In genomic region chr11:46143049-46143806, GRCh38 we compare ENCODE assay signal across 22 cellular contexts. TPM values are rescaled to one million over a fixed set of nuclear protein-coding genes. Genes with fewer than 3 reads are reported as not detected.
A peak's percentile ranks its signal among the peaks of the same experiment; 100 is the strongest.
DNase-seq lines count a peak whose midpoint lies in the region; ATAC-seq, FAIRE-seq and TF ChIP-seq lines count a peak whose summit lies in the region.
"Had no signal": no experiment of that assay in that cellular context is flagged by ENCODE, and none has a peak within 500 bp of the region (broad histone marks: within the 10 kb centered on the region; RNA-seq: fewer than 3 reads in every experiment).

No MANE protein-coding gene starts in this region.

- no peak overlapping the region for H3K14ac ChIP-seq in H1 (ENCODE audit: insufficient read length)
- H3K14ac ChIP-seq in mesenchymal stem cell (ENCODE audit: low read length in 2 of 2) = no peak overlapping the region

- POLR2A ChIA-PET in H1 (lab: Charles Lee; ENCODE audit: partially characterized antibody) = interaction anchor here (0.6 to 1.7 kb wide), 4 partner anchors 18 to 100 kb away, joined by 3 to 8 read pairs (median 4); no protein-coding TSS in a partner anchor

- no peak for TF ChIP-seq RAD21 in H1 (IDR thresholded peaks at IDR 0.05 in 1 of 2, conservative IDR thresholded peaks at IDR 0.05 in 1 of 2; ENCODE audit: low read depth in 2 of 2, low read length in 2 of 2)

- no peak for FAIRE-seq in H1 (lab: Jason Lieb, UNC)
- FAIRE-seq: A204.1, D721Med, G401.6, GM12891, K562 had no signal

- H2BK5ac ChIP-seq in H1 (ENCODE audit: low read depth, low read length) = no peak overlapping the region
- no peak overlapping the region for H2BK5ac ChIP-seq in mesenchymal stem cell (ENCODE audit: low read depth, low read length, poor library complexity, severe bottlenecking)

- WGBS in H1 (ENCODE audit: extremely low coverage in 1 of 2, insufficient coverage in 1 of 2, insufficient read length in 1 of 2, insufficient replicate concordance in 2 of 2, low coverage in 1 of 2, low lambda C conversion rate in 2 of 2, missing lambda C conversion rate in 1 of 2), 2 experiments = 96% methylated on average over 22 of the region's 31 CpGs; no CpG with 5 or more reads in 1 of the 2 experiments
- WGBS in mesenchymal stem cell = 91% methylated on average over 31 of the region's 31 CpGs
- 83 to 85% methylated on average over 31 of the region's 31 CpGs for WGBS in heart right ventricle, 2 donors

- no peak overlapping the region for H3K27ac Mint-ChIP-seq in GM23338
- H3K27ac Mint-ChIP-seq: CD4-positive, CD25-positive, alpha-beta regulatory T cell had no signal

- H2BK15ac ChIP-seq in H1 (ENCODE audit: low read length) (no peak overlapping the region), mesenchymal stem cell (ENCODE audit: low read depth, poor library complexity, severe bottlenecking) (no peak overlapping the region)

- no peaks in the 10 kb centered on the region for H4K20me1 ChIP-seq in GM23338 (replicated peaks; ENCODE audit: insufficient read depth)
- H4K20me1 ChIP-seq in H1 (replicated peaks in 1 of 2; ENCODE audit: control insufficient read depth in 1 of 2, insufficient read depth in 2 of 2, low read length in 2 of 2) = no peaks in the 10 kb centered on the region
- H4K20me1 ChIP-seq in osteoblast (ENCODE audit: insufficient read depth, low read length) = no peaks in the 10 kb centered on the region

- no peak overlapping the region for H3K9ac ChIP-seq in H1 (replicated peaks in 1 of 4; ENCODE audit: extremely low read depth in 1 of 4, low read depth in 3 of 4, low read length in 3 of 4)
- H3K9ac ChIP-seq in mesenchymal stem cell (ENCODE audit: low read length) = no peak overlapping the region

- no peak overlapping the region for H3K23ac ChIP-seq in H1 (ENCODE audit: insufficient read length)
- H3K23ac ChIP-seq in mesenchymal stem cell (ENCODE audit: low read length in 2 of 2) = peak overlapping the region in 1 of 2 experiments; percentile 60

- peak; percentile 34 for DNase-seq in GM23338 (ENCODE audit: low spot score)
- DNase-seq in H1 (ENCODE audit: low read depth in 1 of 2, low spot score in 2 of 2) = no peak
- DNase-seq in mesenchymal stem cell = no peak
- DNase-seq in osteoblast (ENCODE audit: insufficient read length, low spot score, missing footprints) = peak; percentile 37
- DNase-seq in A172 (ENCODE audit: low spot score) = no peak
- no peak for DNase-seq in T-helper 9 cell
- no peak for DNase-seq in NCI-H226
- no peak for DNase-seq in heart right ventricle
- DNase-seq: ACHN; BE2C; C1 segment of cervical spinal cord; CD4-positive, CD25-positive, alpha-beta regulatory T cell; CD8-positive, alpha-beta memory T cell; COR-L47; GOT3; IMR-90 had no signal

- peak; percentile 78 for ATAC-seq in GM23338
- no peak for ATAC-seq in heart right ventricle
- ATAC-seq: K562 had no signal

- H2BK12ac ChIP-seq in H1 (ENCODE audit: low read depth, low read length) (0 out of 2 replicates have a peak overlapping the region, but pooled peaks have one; percentile 50), mesenchymal stem cell (ENCODE audit: low read length in 2 of 2) (no peak overlapping the region)

- H3K18ac ChIP-seq in H1 (ENCODE audit: extremely low read depth, low read length) (no peak overlapping the region), mesenchymal stem cell (ENCODE audit: low read depth in 1 of 2, low read length in 2 of 2) (no peak overlapping the region)

- H3K4me3 ChIP-seq in GM23338 = no peak overlapping the region
- H3K4me3 ChIP-seq in H1 (ENCODE audit: extremely low read depth in 1 of 4, insufficient read depth in 2 of 4, low read depth in 3 of 4, low read length in 4 of 4) = no peak overlapping the region
- H3K4me3 ChIP-seq in mesenchymal stem cell (ENCODE audit: insufficient read depth in 1 of 2, low read depth in 1 of 2, low read length in 2 of 2) = no peak overlapping the region
- no peak overlapping the region for H3K4me3 ChIP-seq in osteoblast (ENCODE audit: insufficient read depth, low read length)
- H3K4me3 ChIP-seq in heart right ventricle = no peak overlapping the region
- H3K4me3 ChIP-seq: HAP-1, K562 had no signal

- no peak overlapping the region for H3K27ac ChIP-seq in GM23338 (ENCODE audit: low read depth)
- H3K27ac ChIP-seq in H1 (ENCODE audit: low read depth, low read length) = no peak overlapping the region
- H3K27ac ChIP-seq in mesenchymal stem cell (ENCODE audit: low read length, poor library complexity, severe bottlenecking) = no peak overlapping the region
- no peak overlapping the region for H3K27ac ChIP-seq in osteoblast (ENCODE audit: low read depth, low read length)
- H3K27ac ChIP-seq in heart right ventricle = no peak overlapping the region

- H4K91ac ChIP-seq in H1 (replicated peaks; ENCODE audit: insufficient read length, low read length) (no peak overlapping the region), mesenchymal stem cell (ENCODE audit: low read length) (peak overlapping the region; percentile 56)

- no peaks in the 10 kb centered on the region for H3K4me1 Mint-ChIP-seq in GM23338
- H3K4me1 Mint-ChIP-seq: CD4-positive, CD25-positive, alpha-beta regulatory T cell; CD8-positive, alpha-beta memory T cell had no signal

- no peak overlapping the region for H4K5ac ChIP-seq in H1 (ENCODE audit: insufficient read length, low read depth, low read length)

- H3K23me2 ChIP-seq in H1 (ENCODE audit: low read depth, low read length) = no peaks in the 10 kb centered on the region

- no peak overlapping the region for H3K4me3 Mint-ChIP-seq in GM23338
- H3K4me3 Mint-ChIP-seq: CD4-positive, CD25-positive, alpha-beta regulatory T cell; CD8-positive, alpha-beta memory T cell had no signal

- H3K9me3 Mint-ChIP-seq in GM23338 = no peaks in the 10 kb centered on the region
- H3K9me3 Mint-ChIP-seq: CD4-positive, CD25-positive, alpha-beta regulatory T cell; CD8-positive, alpha-beta memory T cell had no signal

- peaks cover 5% of the 10 kb centered on the region for H3K27me3 Mint-ChIP-seq in GM23338 (ENCODE audit: insufficient read depth, low read depth, poor library complexity)

- CTCF ChIA-PET in H1 (lab: Charles Lee; ENCODE audit: partially characterized antibody) = interaction anchor here (0.9 to 1.8 kb wide), 2 partner anchors 9 to 17 kb away, joined by 3 to 6 read pairs; no protein-coding TSS in a partner anchor

- TF ChIP-seq EP300 in H1 (IDR thresholded peaks at IDR 0.05; ENCODE audit: borderline replicate concordance in 1 of 2, low read depth in 2 of 2, low read length in 2 of 2) = no peak

- H3K4ac ChIP-seq in H1 (replicated peaks; ENCODE audit: insufficient read length, low read depth, low read length) (no peak overlapping the region), mesenchymal stem cell (ENCODE audit: low read depth in 1 of 2, low read length in 2 of 2) (no peak overlapping the region)

- no peaks in the 10 kb centered on the region for H3K79me2 ChIP-seq in GM23338 (replicated peaks; ENCODE audit: insufficient read depth)
- H3K79me2 ChIP-seq in H1 (ENCODE audit: control insufficient read depth in 1 of 2, insufficient read depth in 2 of 2, low read length in 2 of 2) = no peaks in the 10 kb centered on the region
- no peaks in the 10 kb centered on the region for H3K79me2 ChIP-seq in osteoblast (ENCODE audit: insufficient read depth, low read length)

- H3K9me2 ChIP-seq in GM23338 (ENCODE audit: insufficient read depth) = peaks cover 8% of the 10 kb centered on the region

- H3K27me3 ChIP-seq in GM23338 (ENCODE audit: insufficient read depth) = no peaks in the 10 kb centered on the region
- H3K27me3 ChIP-seq in H1 (replicated peaks in 1 of 4; ENCODE audit: control insufficient read depth in 3 of 4, extremely low read depth in 1 of 4, insufficient read depth in 3 of 4, low read length in 3 of 4) = no peaks in the 10 kb centered on the region
- peaks cover 0 to 3% of the 10 kb centered on the region in 2 experiments for H3K27me3 ChIP-seq in mesenchymal stem cell (ENCODE audit: control insufficient read depth in 1 of 2, insufficient read depth in 1 of 2, low read length in 2 of 2)
- peaks cover under 1% of the 10 kb centered on the region for H3K27me3 ChIP-seq in osteoblast (ENCODE audit: insufficient read depth, low read length)
- H3K27me3 ChIP-seq in heart right ventricle = peaks cover 0 to 28% (median 12%) of the 10 kb centered on the region in 7 donors
- H3K27me3 ChIP-seq: BE2C had no signal

- intact Hi-C loops in heart right ventricle (cut with DNase I) = no loop called here

- H3K36me3 ChIP-seq in GM23338 (ENCODE audit: insufficient read depth) (no peaks in the 10 kb centered on the region), H1 (ENCODE audit: control insufficient read depth in 2 of 4, insufficient read depth in 4 of 4, low read length in 3 of 4) (no peaks in the 10 kb centered on the region), mesenchymal stem cell (ENCODE audit: control insufficient read depth in 1 of 2, insufficient read depth in 2 of 2, low read depth in 1 of 2, low read length in 2 of 2) (no peaks in the 10 kb centered on the region), osteoblast (ENCODE audit: insufficient read depth, low read length) (no peaks in the 10 kb centered on the region), heart right ventricle (no peaks in the 10 kb centered on the region)
- H3K36me3 ChIP-seq: BE2C, HAP-1 had no signal

- no peaks in the 10 kb centered on the region for H3K4me1 ChIP-seq in GM23338 (ENCODE audit: insufficient read depth)
- H3K4me1 ChIP-seq in H1 (replicated peaks in 1 of 4; ENCODE audit: control insufficient read depth in 3 of 4, insufficient read depth in 4 of 4, low read length in 3 of 4) = no peaks in the 10 kb centered on the region; a peak in 2 of 7 replicates
- peaks cover 1% of the 10 kb centered on the region for H3K4me1 ChIP-seq in mesenchymal stem cell (ENCODE audit: control insufficient read depth, insufficient read depth, low read depth, low read length)
- no peaks in the 10 kb centered on the region for H3K4me1 ChIP-seq in osteoblast (ENCODE audit: insufficient read depth, low read length)
- H3K4me1 ChIP-seq in heart right ventricle = no peaks in the 10 kb centered on the region
- H3K4me1 ChIP-seq: BE2C, HAP-1 had no signal

- H2BK20ac ChIP-seq in H1 (ENCODE audit: low read length) = no peak overlapping the region

- H2BK120ac ChIP-seq in H1 (replicated peaks; ENCODE audit: low read depth, low read length) (no peak overlapping the region), mesenchymal stem cell (ENCODE audit: low read depth, low read length) (no peak overlapping the region)

- H3K4me2 ChIP-seq in GM23338 = no peak overlapping the region
- no peak overlapping the region for H3K4me2 ChIP-seq in H1 (ENCODE audit: insufficient read depth in 1 of 2, low read depth in 2 of 2, low read length in 2 of 2)
- no peak overlapping the region for H3K4me2 ChIP-seq in mesenchymal stem cell (ENCODE audit: low read length, poor library complexity, severe bottlenecking)
- no peak overlapping the region for H3K4me2 ChIP-seq in osteoblast (ENCODE audit: insufficient read depth, low read length)

- H4K8ac ChIP-seq in H1 (ENCODE audit: extremely low read depth, insufficient read depth, low read length) = peak overlapping the region; percentile 11; the same call in 1 of the 2 replicates
- no peak overlapping the region for H4K8ac ChIP-seq in mesenchymal stem cell (ENCODE audit: low read length)

- no peaks in the 10 kb centered on the region for H3K36me3 Mint-ChIP-seq in GM23338 (ENCODE audit: low read depth)
- H3K36me3 Mint-ChIP-seq: CD4-positive, CD25-positive, alpha-beta regulatory T cell; CD8-positive, alpha-beta memory T cell had no signal

- H3K9me3 ChIP-seq in H1 (ENCODE audit: insufficient read depth in 2 of 2, low read depth in 1 of 2, low read length in 1 of 2) (no peaks in the 10 kb centered on the region), mesenchymal stem cell (ENCODE audit: control insufficient read depth, low read length) (no peaks in the 10 kb centered on the region), osteoblast (ENCODE audit: low read depth, low read length) (no peaks in the 10 kb centered on the region), heart right ventricle (no peaks in the 10 kb centered on the region)
- H3K9me3 ChIP-seq: BE2C, HAP-1 had no signal

- TF ChIP-seq CTCF in GM23338 (conservative IDR thresholded peaks at IDR 0.05; ENCODE audit: low read depth in 2 of 2) = 0 out of 4 replicates have a peak, but pooled peaks of 1 of the 2 experiments have one; percentile 6
- peak in 1 of 3 experiments; percentile 4; a peak in 1 of 4 replicates for TF ChIP-seq CTCF in H1 (IDR thresholded peaks at IDR 0.05; ENCODE audit: control extremely low read depth in 1 of 3, insufficient read depth in 1 of 3, low read depth in 1 of 3, low read length in 3 of 3)
- TF ChIP-seq CTCF in osteoblast (IDR thresholded peaks at IDR 0.05; ENCODE audit: extremely low read depth, low read depth, low read length) = no peak
- no peak for TF ChIP-seq CTCF in heart right ventricle (IDR thresholded peaks at IDR 0.05)

- H3K79me1 ChIP-seq in H1 (ENCODE audit: low read depth, low read length) = no peaks in the 10 kb centered on the region
- H3K79me1 ChIP-seq in mesenchymal stem cell (replicated peaks; ENCODE audit: low read length, poor library complexity, severe bottlenecking) = no peaks in the 10 kb centered on the region

- H3F3A ChIP-seq in GM23338 (replicated peaks; ENCODE audit: low read depth) = no peaks in the 10 kb centered on the region

- H2AFZ ChIP-seq in GM23338 (peak overlapping the region; percentile 66; the same call in 1 of the 2 replicates), H1 (ENCODE audit: low read length) (0 out of 2 replicates have a peak overlapping the region, but pooled peaks have one; percentile 90), mesenchymal stem cell (ENCODE audit: low read depth, low read length) (no peak overlapping the region), osteoblast (ENCODE audit: low read length) (no peak overlapping the region)

- no peak for TF ChIP-seq POLR2A in H1 (IDR thresholded peaks at IDR 0.05; ENCODE audit: control extremely low read depth in 1 of 2, low read depth in 2 of 2, low read length in 2 of 2)

- H3K56ac ChIP-seq in H1 (replicated peaks; ENCODE audit: insufficient read length, low read depth, low read length) = no peak overlapping the region

- H2AK5ac ChIP-seq in H1 (ENCODE audit: low read depth, low read length) (no peak overlapping the region), mesenchymal stem cell (ENCODE audit: low read length, severe bottlenecking) (no peak overlapping the region)

RNA-seq across cellular contexts. Expression of gene PHF21A, which starts 22.0 kb away (rescaled TPM):
- total RNA-seq in GM23338 (2014; rRNA removed; shearing (Covaris generic)) = 14.2 and 23.6 TPM in 2 replicates
- 18.7 and 21.7 TPM in 2 replicates for polyA plus RNA-seq in GM23338 (2016; fragmentation: Nextera tagmentation; extraction: Ambion mirVana)
- 33.2 and 40.3 TPM in 2 replicates for total RNA-seq in H1 (2021; fragmentation: NEBNext Ultra II Directional; extraction: Animal tissue kit (Norgen Biotek cat#: 25700))
- 16.3 and 17.6 TPM in 2 replicates for polyA plus RNA-seq in H1 (2011; rRNA removed)
- polyA plus RNA-seq in H1 (2011; cell fraction: cytosol; rRNA removed) = 18.9 TPM
- polyA plus RNA-seq in H1 (2011; cell fraction: nucleus; rRNA removed) = 44.4 TPM
- polyA plus RNA-seq in H1 (2012, experiment 1 of 2) = 25.0 to 33.7 TPM (median 30.8 TPM) in 4 replicates
- polyA plus RNA-seq in H1 (2012, experiment 2 of 2) = 5.2 TPM
- 25.7 TPM for polyA plus RNA-seq in H1 (2013, experiment 1 of 2)
- polyA plus RNA-seq in H1 (2013, experiment 2 of 2) = 23.9 TPM
- 18.9 and 24.2 TPM in 2 replicates for polyA minus RNA-seq in H1 (2011; rRNA and poly(A)+ RNA removed)
- polyA minus RNA-seq in H1 (2011; cell fraction: cytosol; rRNA and poly(A)+ RNA removed) = 15.0 TPM
- polyA minus RNA-seq in H1 (2011; cell fraction: nucleus; rRNA and poly(A)+ RNA removed) = 32.8 TPM
- polyA plus RNA-seq in mesenchymal stem cell (2013, experiment 1 of 2) = 48.0 TPM
- 50.3 TPM for polyA plus RNA-seq in mesenchymal stem cell (2013, experiment 2 of 2)
- total RNA-seq in osteoblast = 23.0 and 26.4 TPM in 2 replicates
- total RNA-seq in A172 (2014; rRNA removed; shearing (Covaris generic)) = 17.4 and 24.6 TPM in 2 replicates
- total RNA-seq in heart right ventricle = 10 to 100 TPM; 25.7 to 48.0 (median 38.1) TPM
- polyA plus RNA-seq in heart right ventricle = 10 to 100 TPM in 1 of 2 donors, 1 to 10 TPM in 1; 9.6 to 18.2 TPM

Comparison
In these comparisons a context has a peak if more than half of its experiments do, and no peak if none do; other contexts are left out.
1. DNase-seq: peak in GM23338 (single experiment) and osteoblast (single experiment); none in H1 (0 of 2), mesenchymal stem cell (single experiment), A172 (single experiment), T-helper 9 cell (single experiment), NCI-H226 (single experiment) and heart right ventricle (0 of 2).
2. H2AFZ ChIP-seq: peak in GM23338 (single experiment) and H1 (single experiment); none in mesenchymal stem cell (single experiment) and osteoblast (single experiment).